Comparison of ENCODE assay signal across 1 cellular context in genomic region chr18:79804130-79804772, GRCh38.
TF ChIP-seq lines count a peak whose summit lies in the region.

No MANE protein-coding gene starts in this region.

TF ChIP-seq in H1, 55 proteins besides CTCF, POLR2A, EP300 and RAD21:
- TF ChIP-seq SIRT6 (IDR thresholded peaks at IDR 0.05; ENCODE audit: low read length) (no peak), EGR1 (IDR thresholded peaks at IDR 0.05; ENCODE audit: borderline replicate concordance, low read depth, low read length) (no peak), KDM4A (IDR thresholded peaks at IDR 0.05; ENCODE audit: low read depth, low read length, severe bottlenecking) (no peak), CEBPB (IDR thresholded peaks at IDR 0.05; ENCODE audit: low read depth, low read length) (no peak), TEAD4 (IDR thresholded peaks at IDR 0.05; ENCODE audit: low read depth, low read length) (no peak), SIN3A (conservative IDR thresholded peaks at IDR 0.05 in 1 of 2, IDR thresholded peaks at IDR 0.05 in 1 of 2; ENCODE audit: low read depth in 1 of 2, low read length in 2 of 2) (no peak), BACH1 (IDR thresholded peaks at IDR 0.05; ENCODE audit: low read length) (no peak), NRF1 (IDR thresholded peaks at IDR 0.05; ENCODE audit: low read depth, low read length) (no peak), BCL11A (IDR thresholded peaks at IDR 0.05; ENCODE audit: low read depth in 2 of 2, low read length in 2 of 2) (no peak)
- TF ChIP-seq, protein P1, sequence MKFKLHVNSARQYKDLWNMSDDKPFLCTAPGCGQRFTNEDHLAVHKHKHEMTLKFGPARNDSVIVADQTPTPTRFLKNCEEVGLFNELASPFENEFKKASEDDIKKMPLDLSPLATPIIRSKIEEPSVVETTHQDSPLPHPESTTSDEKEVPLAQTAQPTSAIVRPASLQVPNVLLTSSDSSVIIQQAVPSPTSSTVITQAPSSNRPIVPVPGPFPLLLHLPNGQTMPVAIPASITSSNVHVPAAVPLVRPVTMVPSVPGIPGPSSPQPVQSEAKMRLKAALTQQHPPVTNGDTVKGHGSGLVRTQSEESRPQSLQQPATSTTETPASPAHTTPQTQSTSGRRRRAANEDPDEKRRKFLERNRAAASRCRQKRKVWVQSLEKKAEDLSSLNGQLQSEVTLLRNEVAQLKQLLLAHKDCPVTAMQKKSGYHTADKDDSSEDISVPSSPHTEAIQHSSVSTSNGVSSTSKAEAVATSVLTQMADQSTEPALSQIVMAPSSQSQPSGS (IDR thresholded peaks at IDR 0.05; ENCODE audit: low read length): no peak
